ENCODE assay signal across 15 cellular contexts in genomic region chr16:14456793-14457481, GRCh38.
DNase-seq lines count a peak whose midpoint lies in the region; ATAC-seq and TF ChIP-seq lines count a peak whose summit lies in the region.
"Had no signal": no experiment of that assay in that cellular context is flagged by ENCODE, and none has a peak within 500 bp of the region (broad histone marks: within the 10 kb centered on the region; RNA-seq: fewer than 3 reads in every experiment).

No MANE protein-coding gene starts in this region.

- peak; percentile 37 for DNase-seq in ELR (ENCODE audit: low read depth)
- peak; percentile 29 for DNase-seq in IMR-90
- peak; percentile 66 for DNase-seq in astrocyte of the cerebellum (ENCODE audit: low read depth)
- peak; percentile 36 for DNase-seq in non-pigmented ciliary epithelial cell (ENCODE audit: low read depth)
- no peak for DNase-seq in DMS53 treated with DMSO at 0.1 percent for 48 hours (lab: John Stamatoyannopoulos, UW; ENCODE audit: unreplicated experiment)
- no peak for DNase-seq in NCI-H1930 (lab: John Stamatoyannopoulos, UW)
- no peak for DNase-seq in amniotic stem cell (lab: John Stamatoyannopoulos, UW)
- DNase-seq: CD8-positive, alpha-beta memory T cell; H7; NCI-H146; NCI-H2107; NCI-H69; NK-92 treated with Interleukin-12 subunit alpha and Interleukin-12 subunit beta, amount 100 ng/mL, for 24 hours; PC-9 had no signal

- no TSS peak for BruUV-seq in IMR-90 (replicated peaks; lab: Mats Ljungman, UMichigan)

- H3K14ac ChIP-seq in IMR-90 (replicated peaks; ENCODE audit: low read depth, low read length): peak overlapping the region; percentile 63; the same call in 1 of the 2 replicates

- no peak overlapping the region for H2BK5ac ChIP-seq in IMR-90 (ENCODE audit: low read depth, low read length, poor library complexity, severe bottlenecking)

- no peak for TF ChIP-seq POLR2A in IMR-90 (IDR thresholded peaks at IDR 0.05; ENCODE audit: low read depth, low read length)

- H3K36me3 ChIP-seq in IMR-90 (ENCODE audit: control insufficient read depth, insufficient read depth, low read length): no peaks in the 10 kb centered on the region; the same call in 1 of the 2 replicates

- no peak overlapping the region for H2AK5ac ChIP-seq in IMR-90 (ENCODE audit: low read depth, low read length)

- H3K4me2 ChIP-seq in IMR-90 (ENCODE audit: low read depth, low read length): no peak overlapping the region
- H3K4me2 ChIP-seq: BLaER1, PC-9 had no signal

- H3K18ac ChIP-seq in IMR-90 (ENCODE audit: low read depth, low read length): no peak overlapping the region

- no peaks in the 10 kb centered on the region for H3K27me3 ChIP-seq in IMR-90 (ENCODE audit: control insufficient read depth, insufficient read depth, low read length)
- H3K27me3 ChIP-seq: BLaER1 had no signal

- no peak overlapping the region for H3K56ac ChIP-seq in IMR-90 (ENCODE audit: extremely low read depth, insufficient read depth, low read length)

- ATAC-seq in IMR-90 (ENCODE audit: low read depth): peak; percentile 55; the same call in 1 of the 2 replicates

- peaks cover 12% of the 10 kb centered on the region for H3K9me1 ChIP-seq in IMR-90 (ENCODE audit: insufficient read depth, low read length)

- H4K91ac ChIP-seq in IMR-90 (ENCODE audit: insufficient read depth, low read depth, low read length): no peak overlapping the region

- TF ChIP-seq CTCF in IMR-90 (conservative IDR thresholded peaks at IDR 0.05; ENCODE audit: low read depth, low read length) (no peak), astrocyte of the cerebellum (IDR thresholded peaks at IDR 0.05; ENCODE audit: low read depth, low read length, missing control alignments) (no peak)

- in situ Hi-C loops in IMR-90 (cut with MboI; ENCODE audit: low sequenced_read_pairs) (no loop called here), astrocyte of the cerebellum (cut with HindIII; ENCODE audit: low sequenced_read_pairs) (no loop called here)

- intact Hi-C loops in IMR-90 (cut with micrococcal nuclease): no loop called here

- H3K9me3 ChIP-seq in IMR-90 (ENCODE audit: control insufficient read depth, insufficient read depth, low read length): no peaks in the 10 kb centered on the region
- H3K9me3 ChIP-seq: BLaER1 had no signal

- H3K4me1 ChIP-seq in IMR-90 (ENCODE audit: control insufficient read depth, insufficient read depth, low read length): peaks cover 10% of the 10 kb centered on the region
- H3K4me1 ChIP-seq: BLaER1 had no signal

- TF ChIP-seq RAD21 in IMR-90 (IDR thresholded peaks at IDR 0.05; ENCODE audit: low read length): no peak

- H2BK15ac ChIP-seq in IMR-90 (ENCODE audit: low read depth, low read length): no peak overlapping the region

- H2AFZ ChIP-seq in IMR-90 (replicated peaks; ENCODE audit: low read length, poor library complexity): peak overlapping the region; percentile 25
- H2AFZ ChIP-seq: PC-9 had no signal

- H2AK9ac ChIP-seq in IMR-90 (replicated peaks; ENCODE audit: low read depth, low read length, poor library complexity): no peak overlapping the region

- H4K8ac ChIP-seq in IMR-90 (ENCODE audit: low read depth in 2 of 2, low read length in 2 of 2): no peak overlapping the region

- no peak overlapping the region for H4K5ac ChIP-seq in IMR-90 (ENCODE audit: low read depth, low read length)

- WGBS in IMR-90 (ENCODE audit: extremely low coverage in 2 of 2, insufficient read length in 1 of 2), 2 experiments: no CpG with 5 or more reads among the region's 10 CpGs

- no peak overlapping the region for H3K27ac ChIP-seq in IMR-90 (ENCODE audit: insufficient read depth, low read length)
- H3K27ac ChIP-seq: BLaER1, PC-9 had no signal

- H3K9ac ChIP-seq in IMR-90 (ENCODE audit: low read depth, low read length): no peak overlapping the region
- H3K9ac ChIP-seq: BLaER1 had no signal

- CTCF ChIA-PET in IMR-90 (lab: Yijun Ruan, JAX): no interaction called here

- H4K20me1 ChIP-seq in IMR-90 (ENCODE audit: insufficient read depth, low read length): no peaks in the 10 kb centered on the region; the same call in 1 of the 2 replicates
- H4K20me1 ChIP-seq: BLaER1 had no signal

- no peak overlapping the region for H3K4ac ChIP-seq in IMR-90 (ENCODE audit: low read depth, low read length)

- POLR2A ChIA-PET in IMR-90 (lab: Charles Lee; ENCODE audit: unreplicated experiment): no interaction called here

- H3K23ac ChIP-seq in IMR-90 (ENCODE audit: low read depth, low read length): peak overlapping the region; percentile 72

- no peak overlapping the region for H2BK120ac ChIP-seq in IMR-90 (ENCODE audit: low read depth, low read length)

- peak overlapping the region; percentile 20; the same call in 1 of the 2 replicates for H2BK20ac ChIP-seq in IMR-90 (ENCODE audit: low read depth, low read length)

- no peaks in the 10 kb centered on the region; a peak in 1 of 4 replicates for H3K79me1 ChIP-seq in IMR-90 (ENCODE audit: low read depth in 1 of 2, low read length in 2 of 2)

- dilution Hi-C loops in IMR-90 (cut with HindIII; ENCODE audit: low sequenced_read_pairs, unreplicated experiment): no loop called here

- H3K4me3 ChIP-seq in IMR-90 (ENCODE audit: insufficient read depth, low read depth, low read length): no peak overlapping the region
- no peak overlapping the region for H3K4me3 ChIP-seq in astrocyte of the cerebellum (ENCODE audit: low read depth, low read length)
- H3K4me3 ChIP-seq: BLaER1, PC-9 had no signal

TF ChIP-seq in IMR-90, 13 proteins besides CTCF, POLR2A, EP300 and RAD21:
- TF ChIP-seq MAZ (IDR thresholded peaks at IDR 0.05; ENCODE audit: borderline replicate concordance, low read depth, low read length): no peak
- no peak for TF ChIP-seq RCOR1 (IDR thresholded peaks at IDR 0.05; ENCODE audit: insufficient replicate concordance, low read length)
- no peak for TF ChIP-seq USF2 (IDR thresholded peaks at IDR 0.05; ENCODE audit: low read depth, low read length)
- no peak for TF ChIP-seq CEBPB (IDR thresholded peaks at IDR 0.05; ENCODE audit: low read depth, low read length)
- TF ChIP-seq MAFK (IDR thresholded peaks at IDR 0.05; ENCODE audit: low read depth, low read length): no peak

Comparison
In these comparisons a context has a peak if more than half of its experiments do, and no peak if none do; other contexts are left out.
1. DNase-seq: peak in ELR (single experiment), IMR-90 (single experiment), astrocyte of the cerebellum (single experiment) and non-pigmented ciliary epithelial cell (single experiment); none in DMS53 treated with DMSO at 0.1 percent for 48 hours (single experiment), NCI-H1930 (0 of 2) and amniotic stem cell (single experiment).